ENCODE assay signal across 1 cellular context in the genomic region with DNA sequence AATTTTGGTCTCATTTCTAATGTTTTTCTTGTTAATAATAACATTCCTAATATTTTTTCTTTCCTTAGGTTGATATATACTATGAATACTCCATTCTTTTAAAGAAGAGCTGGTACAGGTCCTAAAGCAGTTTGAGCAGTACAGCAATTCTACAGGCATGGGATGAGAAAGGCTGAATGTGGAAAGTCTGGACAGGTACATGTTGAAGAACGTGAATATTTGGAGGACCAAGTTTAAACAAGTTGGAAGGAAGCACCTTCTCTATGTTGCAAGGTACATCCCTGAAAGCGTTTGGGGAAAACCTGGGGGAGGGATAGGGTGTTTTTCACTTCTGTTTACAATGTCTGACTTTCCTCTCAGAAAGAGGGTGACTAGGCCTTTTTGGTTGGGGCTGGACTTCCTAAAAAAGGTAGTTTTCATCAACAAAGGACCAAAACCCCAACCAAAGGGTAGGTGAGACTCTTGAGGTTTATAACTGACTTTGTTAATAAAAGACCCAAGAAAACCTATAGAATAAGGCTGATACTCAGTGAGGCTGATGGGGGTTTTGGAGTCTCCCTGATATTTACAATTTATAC.
TF ChIP-seq lines count a peak whose summit lies in the region.

No MANE protein-coding gene starts in this region.

TF ChIP-seq in A549, 52 proteins besides CTCF, POLR2A, EP300 and RAD21 (continued from another document):
- TF ChIP-seq, protein P1, sequence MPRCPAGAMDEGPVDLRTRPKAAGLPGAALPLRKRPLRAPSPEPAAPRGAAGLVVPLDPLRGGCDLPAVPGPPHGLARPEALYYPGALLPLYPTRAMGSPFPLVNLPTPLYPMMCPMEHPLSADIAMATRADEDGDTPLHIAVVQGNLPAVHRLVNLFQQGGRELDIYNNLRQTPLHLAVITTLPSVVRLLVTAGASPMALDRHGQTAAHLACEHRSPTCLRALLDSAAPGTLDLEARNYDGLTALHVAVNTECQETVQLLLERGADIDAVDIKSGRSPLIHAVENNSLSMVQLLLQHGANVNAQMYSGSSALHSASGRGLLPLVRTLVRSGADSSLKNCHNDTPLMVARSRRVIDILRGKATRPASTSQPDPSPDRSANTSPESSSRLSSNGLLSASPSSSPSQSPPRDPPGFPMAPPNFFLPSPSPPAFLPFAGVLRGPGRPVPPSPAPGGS (IDR thresholded peaks at IDR 0.05) = no peak
- TF ChIP-seq, protein P2, sequence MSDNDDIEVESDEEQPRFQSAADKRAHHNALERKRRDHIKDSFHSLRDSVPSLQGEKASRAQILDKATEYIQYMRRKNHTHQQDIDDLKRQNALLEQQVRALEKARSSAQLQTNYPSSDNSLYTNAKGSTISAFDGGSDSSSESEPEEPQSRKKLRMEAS (IDR thresholded peaks at IDR 0.05) = no peak
- TF ChIP-seq NFE2L2 (conservative IDR thresholded peaks at IDR 0.05; ENCODE audit: low read length) = no peak
- no peak for TF ChIP-seq TFCP2L1 (CRISPR knock-in tag; IDR thresholded peaks at IDR 0.05)
